ENCODE assay signal across 8 cellular contexts in the genomic region with DNA sequence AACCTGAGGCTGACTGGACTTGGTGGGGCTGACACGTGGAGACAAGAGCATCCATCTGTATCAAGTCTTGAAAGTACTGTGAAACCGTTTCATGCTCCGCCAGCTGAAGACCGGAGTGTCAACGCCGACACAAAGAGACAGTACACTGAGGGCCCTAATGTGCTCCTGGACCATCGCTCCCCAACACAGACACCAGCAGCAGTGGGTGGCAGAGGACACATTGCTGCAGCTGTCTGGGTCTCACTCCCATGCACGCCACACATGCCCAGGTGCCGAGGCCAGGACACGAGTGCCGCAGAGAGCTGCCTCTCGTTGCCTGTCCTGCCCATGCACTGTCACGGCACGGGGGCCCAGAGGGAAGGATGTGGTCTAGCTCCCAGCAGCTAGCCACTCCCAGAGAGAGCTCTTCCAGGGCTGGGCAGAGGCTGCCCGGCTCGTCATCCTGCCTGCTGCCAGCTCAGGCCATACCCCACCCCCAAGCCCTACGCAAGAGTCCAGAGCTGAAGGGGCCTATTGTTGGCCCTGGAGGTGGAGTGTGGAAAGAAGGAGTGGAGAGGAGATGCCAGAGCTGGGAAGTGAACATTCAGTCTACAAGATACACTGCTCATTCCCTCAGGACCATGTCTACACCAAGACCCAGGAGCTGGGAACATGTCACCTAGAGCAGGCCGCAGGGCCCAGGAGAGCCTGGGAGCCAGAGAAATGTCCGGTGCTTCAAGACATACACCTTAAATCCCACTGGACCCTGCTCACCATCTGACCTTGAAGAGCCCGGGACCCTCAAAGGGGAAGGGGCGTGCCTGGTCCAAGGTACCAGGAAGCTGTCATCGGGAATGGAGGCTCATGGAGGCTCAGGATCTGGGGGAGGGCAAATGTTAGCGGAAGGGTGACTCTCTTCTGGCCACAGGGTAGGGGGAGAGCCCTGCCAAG. TPM values are rescaled to one million over a fixed set of nuclear protein-coding genes. Genes with fewer than 3 reads are reported as not detected.
DNase-seq lines count a peak whose midpoint lies in the region; ATAC-seq and TF ChIP-seq lines count a peak whose summit lies in the region.

No MANE protein-coding gene starts in this region.

- H3K27me3 ChIP-seq in adrenal gland (no peaks in the 10 kb centered on the region), layer of hippocampus (ENCODE audit: control insufficient read depth, insufficient read depth, low read length) (no peaks in the 10 kb centered on the region)

- H3K27me3 Mint-ChIP-seq in stimulated activated naive CD8-positive, alpha-beta T cell treated with anti-CD3 and anti-CD28 coated beads, Interleukin-15, amount 100 ng/mL, for 72 hours, result no peaks in the 10 kb centered on the region

- TF ChIP-seq POLR2A in adrenal gland (IDR thresholded peaks at IDR 0.05), result peak in 1 of 2 donors; percentile 26

- H3K4me3 Mint-ChIP-seq in stimulated activated naive CD8-positive, alpha-beta T cell treated with anti-CD3 and anti-CD28 coated beads, Interleukin-15, amount 100 ng/mL, for 72 hours, result peak overlapping the region; percentile 38 to 60

- DNase-seq in COLO829 (ENCODE audit: low spot score) (peak; percentile 98), NOMO-1 (lab: John Stamatoyannopoulos, UW; ENCODE audit: unreplicated experiment in 2 of 2) (peak; percentile 97 to 98), adrenal gland (peak; percentile 39 to 75 (median 48)), NCI-H2029 treated with DMSO at 0.1 percent for 48 hours (lab: John Stamatoyannopoulos, UW) (no peak), NK-92 (lab: John Stamatoyannopoulos, UW; ENCODE audit: unreplicated experiment) (no peak)
- peak; percentile 17 to 47 for DNase-seq in stimulated activated naive CD8-positive, alpha-beta T cell treated with anti-CD3 and anti-CD28 coated beads, Interleukin-15, amount 100 ng/mL, for 72 hours

- peak; percentile 48 for ATAC-seq in GM21619 (IDR thresholded peaks at IDR 0.05; ENCODE audit: unreplicated experiment)
- peak; percentile 66 for ATAC-seq in stimulated activated naive CD8-positive, alpha-beta T cell treated with anti-CD3 and anti-CD28 coated beads, Interleukin-15, amount 100 ng/mL, for 72 hours

- no peaks in the 10 kb centered on the region for H3K9me3 ChIP-seq in adrenal gland (replicated peaks in 1 of 3)

- H3K4me1 Mint-ChIP-seq in stimulated activated naive CD8-positive, alpha-beta T cell treated with anti-CD3 and anti-CD28 coated beads, Interleukin-15, amount 100 ng/mL, for 72 hours, result peaks cover 90% of the 10 kb centered on the region

- WGBS in adrenal gland, 4 donors, result 74 to 79% (median 76%) methylated on average over 15 to 23 of the region's 23 CpGs

- H3K9me3 Mint-ChIP-seq in stimulated activated naive CD8-positive, alpha-beta T cell treated with anti-CD3 and anti-CD28 coated beads, Interleukin-15, amount 100 ng/mL, for 72 hours, result no peaks in the 10 kb centered on the region

- intact Hi-C loops in adrenal gland (cut with DNase I), result no loop called here

- peak overlapping the region; percentile 14 to 15 for H3K27ac Mint-ChIP-seq in stimulated activated naive CD8-positive, alpha-beta T cell treated with anti-CD3 and anti-CD28 coated beads, Interleukin-15, amount 100 ng/mL, for 72 hours

- H3K4me1 ChIP-seq in adrenal gland (replicated peaks in 1 of 2), result peaks cover 15 to 22% of the 10 kb centered on the region in 2 donors

- H3K36me3 ChIP-seq in adrenal gland (replicated peaks in 1 of 2), result no peaks in the 10 kb centered on the region

- peak overlapping the region in 2 of 5 donors; percentile 16 to 44 for H3K27ac ChIP-seq in adrenal gland
- H3K27ac ChIP-seq in layer of hippocampus (ENCODE audit: low read depth, low read length), result peak overlapping the region; percentile 92

- H3K4me3 ChIP-seq in adrenal gland, result no peak overlapping the region

- TF ChIP-seq CTCF in adrenal gland (IDR thresholded peaks at IDR 0.05), result no peak

RNA-seq across cellular contexts. Expression of gene TNK2, which starts 7.7 kb away (rescaled TPM):
- 10 to 100 TPM in 6 of 8 donors, 1 to 10 TPM in 2; 5.8 to 48.5 (median 24.7) TPM for total RNA-seq in adrenal gland
- 100 to 1,000 TPM in 1 of 3 donors, 10 to 100 TPM in 1, 1 to 10 TPM in 1; 6.1 to 161 (median 65.4) TPM for polyA plus RNA-seq in adrenal gland

Comparison
In these comparisons a context has a peak if more than half of its experiments do, and no peak if none do; other contexts are left out.
1. DNase-seq: peak in COLO829 (single experiment), NOMO-1 (2 of 2), adrenal gland (7 of 7) and stimulated activated naive CD8-positive, alpha-beta T cell treated with anti-CD3 and anti-CD28 coated beads, Interleukin-15, amount 100 ng/mL, for 72 hours (2 of 2); none in NCI-H2029 treated with DMSO at 0.1 percent for 48 hours (single experiment) and NK-92 (single experiment).